18 cellular contexts compared by ENCODE assay signal in the genomic region with DNA sequence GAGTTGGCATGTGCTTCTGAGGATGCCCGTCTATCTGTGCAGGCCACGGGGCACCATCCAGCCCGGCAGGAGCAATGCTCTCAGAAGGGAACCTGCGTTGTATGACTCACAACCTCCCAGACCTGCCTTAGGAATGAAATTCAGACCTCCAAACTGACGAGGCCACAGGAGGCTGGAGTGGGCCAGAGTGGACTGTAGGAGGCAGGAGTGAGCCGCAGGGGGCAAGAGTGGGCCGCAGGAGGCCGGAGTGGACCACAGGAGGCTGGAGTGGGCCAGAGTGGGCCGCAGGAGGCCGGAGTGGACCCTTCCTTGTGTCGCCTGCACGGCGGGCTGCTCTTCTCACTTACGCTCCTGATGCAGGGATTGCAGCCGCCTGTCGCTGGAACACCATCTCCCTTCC. TPM values are rescaled to one million over a fixed set of nuclear protein-coding genes. Genes with fewer than 3 reads are reported as not detected.
DNase-seq lines count a peak whose midpoint lies in the region; ATAC-seq and TF ChIP-seq lines count a peak whose summit lies in the region.
"Had no signal": no experiment of that assay in that cellular context is flagged by ENCODE, and none has a peak within 500 bp of the region (broad histone marks: within the 10 kb centered on the region; RNA-seq: fewer than 3 reads in every experiment).

No MANE protein-coding gene starts in this region.

- H2BK15ac ChIP-seq in neuronal stem cell (ENCODE audit: low read length) = peak overlapping the region; percentile 26

- H2AK5ac ChIP-seq in neuronal stem cell (ENCODE audit: low read depth, low read length) = peak overlapping the region; percentile 97

- H3K14ac ChIP-seq in neuronal stem cell (ENCODE audit: low read length) = no peak overlapping the region

- no peak overlapping the region for H3K9ac ChIP-seq in neuronal stem cell (ENCODE audit: low read depth, low read length, poor library complexity)

- no TSS peak for BruUV-seq in MCF 10A (replicated peaks; lab: Mats Ljungman, UMichigan)

- 80 to 87% (median 85%) methylated on average over 16 of the region's 16 CpGs for WGBS in adipose tissue, 3 donors
- WGBS in neuronal stem cell (ENCODE audit: extremely low coverage in 2 of 2, insufficient read length in 2 of 2, insufficient replicate concordance in 1 of 2), 2 donors = no CpG with 5 or more reads among the region's 16 CpGs

- H2BK5ac ChIP-seq in neuronal stem cell (ENCODE audit: low read length) = peak overlapping the region; percentile 48

- no peak overlapping the region for H3K4me2 ChIP-seq in neuronal stem cell (ENCODE audit: insufficient read depth, low read length, poor library complexity, severe bottlenecking)

- no peak overlapping the region for H3K4me3 ChIP-seq in breast epithelium
- no peak overlapping the region for H3K4me3 ChIP-seq in neuronal stem cell (ENCODE audit: low read length in 2 of 2)
- H3K4me3 ChIP-seq: ovary had no signal

- no peak overlapping the region for H4K91ac ChIP-seq in neuronal stem cell (ENCODE audit: low read depth, low read length, poor library complexity)

- H4K8ac ChIP-seq in neuronal stem cell (ENCODE audit: low read depth, low read length) = no peak overlapping the region

- H3K23ac ChIP-seq in neuronal stem cell (ENCODE audit: low read depth, low read length, poor library complexity) = peak overlapping the region; percentile 65

- H3K4me1 Mint-ChIP-seq in MCF 10A (ENCODE audit: insufficient read depth, unreplicated experiment) = no peaks in the 10 kb centered on the region
- H3K4me1 Mint-ChIP-seq in T-helper 2 cell treated with Interferon-gamma antibody and Interleukin-4, amounts not matched to agents 5 μg/mL and 100 μg/mL, for 36 hours (ENCODE audit: low read depth) = peaks cover 13% of the 10 kb centered on the region

- H3K79me1 ChIP-seq in neuronal stem cell (ENCODE audit: low read depth, low read length) = peaks cover 2% of the 10 kb centered on the region

- no peak overlapping the region for H2AFZ ChIP-seq in neuronal stem cell (ENCODE audit: low read length)

- no peak for ATAC-seq in GM21390 (IDR thresholded peaks at IDR 0.05; ENCODE audit: unreplicated experiment)

- TF ChIP-seq CTCF in MCF 10A (IDR thresholded peaks at IDR 0.05; ENCODE audit: unreplicated experiment) (no peak), breast epithelium (IDR thresholded peaks at IDR 0.05) (no peak)

- intact Hi-C loops in MCF 10A (cut with micrococcal nuclease) (no loop called here), breast epithelium (cut with DNase I; ENCODE audit: low total_unique reads) (no loop called here)

- H3K4me3 Mint-ChIP-seq in MCF 10A (ENCODE audit: unreplicated experiment) = no peak overlapping the region
- H3K4me3 Mint-ChIP-seq in T-helper 2 cell treated with Interferon-gamma antibody and Interleukin-4, amounts not matched to agents 5 μg/mL and 100 μg/mL, for 36 hours = no peak overlapping the region
- H3K4me3 Mint-ChIP-seq: activated CD4-positive, alpha-beta memory T cell treated with anti-CD3 and anti-CD28 coated beads, Interleukin-2, amount 10 ng/mL, durations not matched to agents 7 days and 5 days; immature natural killer cell had no signal

- no peak overlapping the region for H3K27ac Mint-ChIP-seq in MCF 10A (ENCODE audit: low read depth, unreplicated experiment)
- H3K27ac Mint-ChIP-seq in T-helper 2 cell treated with Interferon-gamma antibody and Interleukin-4, amounts not matched to agents 5 μg/mL and 100 μg/mL, for 36 hours = no peak overlapping the region
- H3K27ac Mint-ChIP-seq: activated CD4-positive, alpha-beta memory T cell treated with anti-CD3 and anti-CD28 coated beads, Interleukin-2, amount 10 ng/mL, durations not matched to agents 7 days and 5 days; activated T-helper 2 cell treated with anti-CD3 and anti-CD28 coated beads, Interferon-gamma antibody, Interleukin-2, Interleukin-4, amounts not matched to agents 10 μg/mL and 5 μg/mL and 100 μg/mL, durations not matched to agents 14 hours and 24 hours and 36 hours had no signal

- H3K36me3 Mint-ChIP-seq in MCF 10A (ENCODE audit: insufficient read depth, unreplicated experiment) = no peaks in the 10 kb centered on the region
- H3K36me3 Mint-ChIP-seq in T-helper 2 cell treated with Interferon-gamma antibody and Interleukin-4, amounts not matched to agents 5 μg/mL and 100 μg/mL, for 36 hours (ENCODE audit: low read depth) = no peaks in the 10 kb centered on the region
- H3K36me3 Mint-ChIP-seq: immature natural killer cell had no signal

- H3K27me3 ChIP-seq in breast epithelium (peaks cover 0 to 35% of the 10 kb centered on the region in 2 donors), neuronal stem cell (ENCODE audit: control insufficient read depth in 3 of 3, insufficient read depth in 3 of 3, low read depth in 1 of 3, low read length in 3 of 3) (peaks cover 0 to 44% (median 10%) of the 10 kb centered on the region in 3 experiments)
- H3K27me3 ChIP-seq: ovary had no signal

- H3K4ac ChIP-seq in neuronal stem cell (ENCODE audit: low read length) = no peak overlapping the region

- H3K18ac ChIP-seq in neuronal stem cell (ENCODE audit: low read length) = no peak overlapping the region

- peaks cover 0 to 5% of the 10 kb centered on the region in 2 donors for H3K9me3 ChIP-seq in breast epithelium
- peaks cover 9 to 12% of the 10 kb centered on the region in 2 donors for H3K9me3 ChIP-seq in neuronal stem cell (replicated peaks in 1 of 2; ENCODE audit: control insufficient read depth in 2 of 2, insufficient read depth in 1 of 2, low read depth in 1 of 2, low read length in 2 of 2)
- H3K9me3 ChIP-seq: ovary had no signal

- DNase-seq in MCF 10A (ENCODE audit: unreplicated experiment) (peak; percentile 16), breast epithelium (ENCODE audit: low spot score in 2 of 2) (no peak), HT1080 (ENCODE audit: low read depth) (peak; percentile 30), neuronal stem cell (ENCODE audit: low spot score) (no peak)
- DNase-seq in T-helper 2 cell treated with Interferon-gamma antibody and Interleukin-4, amounts not matched to agents 5 μg/mL and 100 μg/mL, for 36 hours (ENCODE audit: low spot score) = no peak
- DNase-seq in activated CD4-positive, CD25-positive, alpha-beta regulatory T cell treated with anti-CD3 and anti-CD28 coated beads, Interleukin-2, amount 50 U/mL, for 72 hours = no peak
- DNase-seq: activated CD4-positive, alpha-beta memory T cell treated with anti-CD3 and anti-CD28 coated beads, Interleukin-2, amount 10 ng/mL, durations not matched to agents 7 days and 5 days; aorta; Calu3; foreskin melanocyte; immature natural killer cell; midbrain; NCI-H446; T1000 had no signal

- CTCF ChIA-PET in MCF 10A (lab: Yijun Ruan, JAX) = no interaction called here

- H3K4me1 ChIP-seq in breast epithelium (no peaks in the 10 kb centered on the region), neuronal stem cell (ENCODE audit: control insufficient read depth in 2 of 2, insufficient read depth in 1 of 2, low read depth in 1 of 2, low read length in 2 of 2) (no peaks in the 10 kb centered on the region)

- POLR2A ChIA-PET in MCF 10A (lab: Yijun Ruan, JAX) = no interaction called here

- H2BK12ac ChIP-seq in neuronal stem cell (ENCODE audit: low read length) = no peak overlapping the region

- H3K27me3 Mint-ChIP-seq in MCF 10A (ENCODE audit: insufficient read depth, unreplicated experiment) = peaks cover 34% of the 10 kb centered on the region
- no peaks in the 10 kb centered on the region for H3K27me3 Mint-ChIP-seq in T-helper 2 cell treated with Interferon-gamma antibody and Interleukin-4, amounts not matched to agents 5 μg/mL and 100 μg/mL, for 36 hours (ENCODE audit: low read depth)

- no peaks in the 10 kb centered on the region for H3K9me3 Mint-ChIP-seq in MCF 10A (ENCODE audit: unreplicated experiment)
- H3K9me3 Mint-ChIP-seq in T-helper 2 cell treated with Interferon-gamma antibody and Interleukin-4, amounts not matched to agents 5 μg/mL and 100 μg/mL, for 36 hours = no peaks in the 10 kb centered on the region
- H3K9me3 Mint-ChIP-seq: activated CD4-positive, alpha-beta memory T cell treated with anti-CD3 and anti-CD28 coated beads, Interleukin-2, amount 10 ng/mL, durations not matched to agents 7 days and 5 days; activated T-helper 2 cell treated with anti-CD3 and anti-CD28 coated beads, Interferon-gamma antibody, Interleukin-2, Interleukin-4, amounts not matched to agents 10 μg/mL and 5 μg/mL and 100 μg/mL, durations not matched to agents 14 hours and 24 hours and 36 hours had no signal

- H3K27ac ChIP-seq in breast epithelium (no peak overlapping the region), adipose tissue (ENCODE audit: low read depth, low read length) (peak overlapping the region; percentile 7), neuronal stem cell (replicated peaks; ENCODE audit: low read length) (no peak overlapping the region)
- H3K27ac ChIP-seq: ovary had no signal

- TF ChIP-seq POLR2A in breast epithelium (IDR thresholded peaks at IDR 0.05) = no peak

- H2BK120ac ChIP-seq in neuronal stem cell (ENCODE audit: low read depth, low read length) = peak overlapping the region; percentile 81

- no peaks in the 10 kb centered on the region for H3K36me3 ChIP-seq in breast epithelium
- H3K36me3 ChIP-seq in neuronal stem cell (replicated peaks in 1 of 2; ENCODE audit: control insufficient read depth in 2 of 2, insufficient read depth in 2 of 2, low read length in 2 of 2) = no peaks in the 10 kb centered on the region
- H3K36me3 ChIP-seq: ovary had no signal

RNA-seq across cellular contexts. Expression of a gene that starts 11.1 kb away (rescaled TPM):
- total RNA-seq in MCF 10A (2022) = 47.4 and 48.8 TPM in 2 replicates
- total RNA-seq in breast epithelium = 1 to 10 TPM; 3.5 to 9.8 (median 7.2) TPM
- total RNA-seq in HT1080 (2014; rRNA removed; shearing (Covaris generic)) = 5.7 and 15.5 TPM in 2 replicates
- polyA plus RNA-seq in HT1080 (2015; cell fraction: cytosol; rRNA removed) = 33.2 and 35.9 TPM in 2 replicates
- polyA plus RNA-seq in HT1080 (2015; cell fraction: nucleus; rRNA removed) = 50.2 and 51.5 TPM in 2 replicates
- 10 to 100 TPM; 14.7 to 26.9 (median 20.5) TPM for polyA plus RNA-seq in adipose tissue
- 61.7 TPM for polyA plus RNA-seq in neuronal stem cell (2013, experiment 1 of 2)
- polyA plus RNA-seq in neuronal stem cell (2013, experiment 2 of 2) = 70.1 TPM

Comparison
In these comparisons a context has a peak if more than half of its experiments do, and no peak if none do; other contexts are left out.
1. DNase-seq: peak in MCF 10A (single experiment) and HT1080 (single experiment); none in breast epithelium (0 of 2), neuronal stem cell (single experiment), T-helper 2 cell treated with Interferon-gamma antibody and Interleukin-4, amounts not matched to agents 5 μg/mL and 100 μg/mL, for 36 hours (single experiment) and activated CD4-positive, CD25-positive, alpha-beta regulatory T cell treated with anti-CD3 and anti-CD28 coated beads, Interleukin-2, amount 50 U/mL, for 72 hours (single experiment).